Comparison of ENCODE assay signal across 9 cellular contexts in the genomic region with DNA sequence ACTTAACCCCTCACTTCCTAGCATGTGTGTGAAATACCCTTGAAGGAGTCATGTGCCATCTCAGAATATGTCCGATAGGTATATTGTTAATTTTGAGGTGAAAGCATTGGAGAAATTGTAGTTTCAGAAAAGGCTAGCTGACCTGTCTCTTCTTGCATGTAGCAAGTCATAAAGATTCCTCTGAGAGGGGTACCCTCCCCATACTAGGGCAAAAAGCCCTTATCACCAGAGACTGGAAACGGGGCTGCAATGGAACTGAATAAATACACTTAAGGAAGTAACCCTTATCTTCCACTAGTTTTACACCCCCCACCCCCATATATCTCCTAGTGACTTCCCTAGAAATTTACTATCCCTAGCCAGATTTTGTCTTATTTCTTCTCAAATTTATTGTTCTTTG. TPM values are rescaled to one million over a fixed set of nuclear protein-coding genes. Genes with fewer than 3 reads are reported as not detected.
A peak's percentile ranks its signal among the peaks of the same experiment; 100 is the strongest.
DNase-seq lines count a peak whose midpoint lies in the region; ATAC-seq and TF ChIP-seq lines count a peak whose summit lies in the region.
"Had no signal": no experiment of that assay in that cellular context is flagged by ENCODE, and none has a peak within 500 bp of the region (broad histone marks: within the 10 kb centered on the region; RNA-seq: fewer than 3 reads in every experiment).

No MANE protein-coding gene starts in this region.

- H3K9me3 ChIP-seq in heart right ventricle, result no peaks in the 10 kb centered on the region
- H3K9me3 ChIP-seq in body of pancreas, result no peaks in the 10 kb centered on the region
- H3K9me3 ChIP-seq in vagina, result no peaks in the 10 kb centered on the region

- WGBS in heart right ventricle, 2 donors, result 75% methylated on average over 2 of the region's 2 CpGs
- WGBS in body of pancreas, 2 donors, result 31 to 40% methylated on average over 2 of the region's 2 CpGs

- H3K27me3 ChIP-seq in heart right ventricle (no peaks in the 10 kb centered on the region), body of pancreas (no peaks in the 10 kb centered on the region), vagina (no peaks in the 10 kb centered on the region)

- TF ChIP-seq POLR2A in body of pancreas (IDR thresholded peaks at IDR 0.05) (no peak), vagina (IDR thresholded peaks at IDR 0.05) (no peak)

- no peaks in the 10 kb centered on the region for H3K9me3 Mint-ChIP-seq in mesothelial cell of epicardium

- peaks cover 5 to 27% (median 20%) of the 10 kb centered on the region in 9 donors for H3K4me1 ChIP-seq in heart right ventricle
- peaks cover 34% of the 10 kb centered on the region for H3K4me1 ChIP-seq in body of pancreas
- peaks cover 25% of the 10 kb centered on the region for H3K4me1 ChIP-seq in vagina

- peak overlapping the region; percentile 96 for H3K4me3 Mint-ChIP-seq in mesothelial cell of epicardium

- ATAC-seq in heart right ventricle, result no peak
- no peak for ATAC-seq in Right ventricle myocardium inferior
- no peak for ATAC-seq in body of pancreas

- TF ChIP-seq CTCF in heart right ventricle (IDR thresholded peaks at IDR 0.05), result no peak
- no peak for TF ChIP-seq CTCF in body of pancreas (IDR thresholded peaks at IDR 0.05)
- TF ChIP-seq CTCF in mesothelial cell of epicardium (IDR thresholded peaks at IDR 0.05; ENCODE audit: unreplicated experiment), result no peak
- TF ChIP-seq CTCF in vagina (IDR thresholded peaks at IDR 0.05), result no peak

- DNase-seq in heart right ventricle, result no peak
- no peak for DNase-seq in Right ventricle myocardium inferior (ENCODE audit: missing footprints)
- DNase-seq in body of pancreas, result no peak
- no peak for DNase-seq in mesothelial cell of epicardium (ENCODE audit: low spot score in 2 of 2, unreplicated experiment in 2 of 2)
- no peak for DNase-seq in vagina (ENCODE audit: extremely low spot score in 2 of 2)
- DNase-seq in posterior vena cava (ENCODE audit: low spot score), result no peak
- no peak for DNase-seq in UCSD-AML1 (lab: John Stamatoyannopoulos, UW; ENCODE audit: unreplicated experiment)
- DNase-seq in stimulated activated naive CD4-positive, alpha-beta T cell treated with Interleukin-2 at 50 U/mL for 16 hours (lab: John Stamatoyannopoulos, UW), result no peak
- DNase-seq: DMS79 had no signal

- H3K27ac ChIP-seq in heart right ventricle, result peak overlapping the region in 5 of 10 donors; percentile 79 to 88 (median 84)
- H3K27ac ChIP-seq in body of pancreas, result peak overlapping the region; percentile 89 to 94 (median 92)
- H3K27ac ChIP-seq in vagina, result peak overlapping the region; percentile 94

- peaks cover 16% of the 10 kb centered on the region for H3K36me3 Mint-ChIP-seq in mesothelial cell of epicardium

- H3K4me3 ChIP-seq in heart right ventricle (peak overlapping the region in 8 of 10 donors; percentile 55 to 92 (median 74)), body of pancreas (no peak overlapping the region), vagina (peak overlapping the region; percentile 66 to 87)

- intact Hi-C loops in heart right ventricle (cut with DNase I), result loop anchor here in 5 of 10 donors (2.0 to 5.0 kb wide), 4 partner anchors 31 to 151 kb away; partner anchors contain the start of genes ATAD2B (in 4 of the 5), FAM228B (in 1 of the 5), PFN4 (in 1 of the 5) and WDCP (in 1 of the 5)
- intact Hi-C loops in Right ventricle myocardium inferior (cut with DNase I), result loop anchor here (2.0 kb wide), 1 partner anchor 151 kb away; the partner anchor contains the start of gene ATAD2B
- intact Hi-C loops in body of pancreas (cut with DNase I), result no loop called here
- intact Hi-C loops in vagina (cut with DNase I), result no loop called here
- intact Hi-C loops in posterior vena cava (cut with DNase I), result no loop called here

- H3K27me3 Mint-ChIP-seq in mesothelial cell of epicardium (ENCODE audit: low read depth), result no peaks in the 10 kb centered on the region

- H3K4me1 Mint-ChIP-seq in mesothelial cell of epicardium, result peaks cover 21% of the 10 kb centered on the region

- H3K27ac Mint-ChIP-seq in mesothelial cell of epicardium, result peak overlapping the region; percentile 99

- H3K36me3 ChIP-seq in heart right ventricle (peaks cover 0 to 66% (median 3%) of the 10 kb centered on the region in 9 donors), body of pancreas (replicated peaks in 1 of 2; ENCODE audit: insufficient read depth in 1 of 2, low read depth in 2 of 2) (peaks cover 0 to 6% of the 10 kb centered on the region in 2 donors), vagina (peaks cover 0 to 25% of the 10 kb centered on the region in 2 donors)

RNA-seq across cellular contexts. Expression of gene SF3B6, which starts 1.8 kb away (rescaled TPM):
- total RNA-seq in heart right ventricle (10 to 100 TPM; 52.9 to 64.6 (median 57.4) TPM), Right ventricle myocardium inferior (53.7 TPM), body of pancreas (10 to 100 TPM; 21.4 to 42.8 TPM), mesothelial cell of epicardium (85.3 to 93.9 TPM (median 88.5 TPM) in 3 replicates), vagina (82.3 TPM), posterior vena cava (10 to 100 TPM; 59.3 to 66.7 TPM)
- polyA plus RNA-seq in heart right ventricle, result 10 to 100 TPM; 29.2 to 81.7 TPM

RNA-seq across cellular contexts. Expression of gene TP53I3, which starts 6.8 kb away (rescaled TPM):
- total RNA-seq in heart right ventricle (10 to 100 TPM in 6 of 10 donors, 1 to 10 TPM in 4; 8.7 to 18.3 (median 12.3) TPM), Right ventricle myocardium inferior (17.2 TPM), body of pancreas (10 to 100 TPM; 18.5 to 36.8 TPM), mesothelial cell of epicardium (40.2 to 43.8 TPM (median 41.4 TPM) in 3 replicates), vagina (31.9 TPM), posterior vena cava (10 to 100 TPM in 1 of 2 donors, 1 to 10 TPM in 1; 9.8 to 23.5 TPM)
- polyA plus RNA-seq in heart right ventricle, result 10 to 100 TPM; 16.4 to 17.2 TPM

RNA-seq across cellular contexts. Expression of gene FKBP1B, which starts 28.3 kb away (rescaled TPM):
- total RNA-seq in heart right ventricle (1 to 10 TPM in 8 of 10 donors, under 1 TPM in 1, not detected in 1; 0.61 to 2.8 (median 1.7) TPM), Right ventricle myocardium inferior (3.1 TPM), body of pancreas (10 to 100 TPM; 10.5 to 12.7 TPM), mesothelial cell of epicardium (14.6 to 18.0 TPM (median 16.9 TPM) in 3 replicates), vagina (14.2 TPM), posterior vena cava (1 to 10 TPM; 3.9 to 5.9 TPM)
- 1 to 10 TPM; 3.4 to 6.3 TPM for polyA plus RNA-seq in heart right ventricle

RNA-seq across cellular contexts. Expression of gene WDCP, which starts 30.7 kb away (rescaled TPM):
- 10 to 100 TPM in 1 of 10 donors, 1 to 10 TPM in 9; 4.8 to 10.1 (median 6.2) TPM for total RNA-seq in heart right ventricle
- polyA plus RNA-seq in heart right ventricle, result 1 to 10 TPM; 1.8 to 2.8 TPM
- 8.1 TPM for total RNA-seq in Right ventricle myocardium inferior
- total RNA-seq in body of pancreas, result 1 to 10 TPM; 2.6 to 3.9 TPM
- 16.0 to 21.0 TPM (median 17.9 TPM) in 3 replicates for total RNA-seq in mesothelial cell of epicardium
- 5.2 TPM for total RNA-seq in vagina
- total RNA-seq in posterior vena cava, result 1 to 10 TPM; 5.6 to 5.7 TPM

RNA-seq across cellular contexts. Expression of gene PFN4, which starts 45.3 kb away (rescaled TPM):
- 1 to 10 TPM in 2 of 10 donors, under 1 TPM in 6, not detected in 2; 0.35 to 1.6 (median 0.78) TPM for total RNA-seq in heart right ventricle
- polyA plus RNA-seq in heart right ventricle, result 1 to 10 TPM in 1 of 2 donors, under 1 TPM in 1; 0.28 to 2.3 TPM
- total RNA-seq in Right ventricle myocardium inferior, result 0.32 TPM
- total RNA-seq in body of pancreas, result not detected
- total RNA-seq in mesothelial cell of epicardium, result 1.2 to 1.6 TPM (median 1.3 TPM) in 3 replicates
- total RNA-seq in vagina, result not detected
- 1 to 10 TPM in 1 of 2 donors, under 1 TPM in 1; 0.67 to 1.0 TPM for total RNA-seq in posterior vena cava

Comparison
In these comparisons a context has a peak if more than half of its experiments do, and no peak if none do; other contexts are left out.
1. H3K4me3 ChIP-seq: peak in heart right ventricle (8 of 10) and vagina (2 of 2); none in body of pancreas (0 of 2).